In genomic region chr15:81053621-81054020, GRCh38 we compare ENCODE assay signal across 6 cellular contexts.
"Had no signal": no experiment of that assay in that cellular context is flagged by ENCODE, and none has a peak within 500 bp of the region (broad histone marks: within the 10 kb centered on the region; RNA-seq: fewer than 3 reads in every experiment).

No MANE protein-coding gene starts in this region.

- H3K4me3 ChIP-seq: GM23248, GM23338, HAP-1 had no signal

- H3K36me3 ChIP-seq: HAP-1 had no signal

- DNase-seq: GOT3, H7, H9 had no signal

- H3K27ac ChIP-seq: GM23248 had no signal
